Comparison of ENCODE assay signal across 23 cellular contexts in genomic region chr1:118773656-118774055, GRCh38.
"Had no signal": no experiment of that assay in that cellular context is flagged by ENCODE, and none has a peak within 500 bp of the region (broad histone marks: within the 10 kb centered on the region; RNA-seq: fewer than 3 reads in every experiment).

No MANE protein-coding gene starts in this region.

- H3K27ac ChIP-seq: cardiac muscle cell, hepatocyte, ovary, prostate gland, right atrium auricular region, spleen, upper lobe of left lung, VCaP had no signal

- FAIRE-seq: endometrium had no signal

- H2AFZ ChIP-seq: hepatocyte had no signal

- ATAC-seq: activated CD4-positive, CD25-positive, alpha-beta regulatory T cell treated with anti-CD3 and anti-CD28 coated beads, Interleukin-2, amount 50 U/mL, for 24 hours; activated T-cell treated with anti-CD3 and anti-CD28 coated beads, Interleukin-2, amount 50 U/mL, for 72 hours; left ventricle myocardium superior; natural killer cell treated with Interleukin-12 subunit alpha and Interleukin-12 subunit beta and Interleukin-15 and Interleukin-18, amount 100 ng/mL, for 72 hours had no signal

- H3K4me1 ChIP-seq: prostate gland, right atrium auricular region, spleen, upper lobe of left lung had no signal

- H3K79me2 ChIP-seq: hepatocyte had no signal

- H3K36me3 ChIP-seq: cardiac muscle cell, ovary, prostate gland, right atrium auricular region, spleen, upper lobe of left lung had no signal

- H3K27me3 ChIP-seq: hepatocyte, ovary, right atrium auricular region, spleen, upper lobe of left lung had no signal

- H3K4me3 ChIP-seq: cardiac muscle cell, hepatocyte, ovary, prostate gland, right atrium auricular region, spleen, upper lobe of left lung had no signal

- DNase-seq: activated CD4-positive, alpha-beta memory T cell treated with anti-CD3 and anti-CD28 coated beads, Interleukin-2, amount 10 ng/mL, durations not matched to agents 7 days and 5 days; activated CD4-positive, alpha-beta T cell treated with anti-CD3 and anti-CD28 coated beads, Interleukin-2, amount 10 ng/mL, durations not matched to agents 24 days and 14 days; activated effector memory CD4-positive, alpha-beta T cell treated with Interleukin-2 at 50 U/mL for 16 hours; activated naive CD4-positive, alpha-beta T cell treated with anti-CD3 and anti-CD28 coated beads for 36 hours; activated naive CD8-positive, alpha-beta T cell treated with anti-CD3 and anti-CD28 coated beads, Interleukin-2, amount 10 ng/mL, durations not matched to agents 7 days and 5 days; activated T-cell treated with anti-CD3 and anti-CD28 coated beads, Interleukin-2, amount 50 U/mL, for 72 hours; amniotic stem cell; foreskin melanocyte; glutamatergic neuron; left ventricle myocardium superior; ovary; spleen; stimulated activated CD4-positive, alpha-beta T cell treated with anti-CD3 and anti-CD28 coated beads, Interleukin-4, amount 100 ng/mL, for 1 hour; stimulated activated naive CD4-positive, alpha-beta T cell; upper lobe of left lung had no signal

- H3K9me3 ChIP-seq: ovary, prostate gland, upper lobe of left lung had no signal
